In genomic region chr16:27366687-27367462, GRCh38 we compare ENCODE assay signal across 8 cellular contexts. TPM values are rescaled to one million over a fixed set of nuclear protein-coding genes. Genes with fewer than 3 reads are reported as not detected.
DNase-seq lines count a peak whose midpoint lies in the region; ATAC-seq and TF ChIP-seq lines count a peak whose summit lies in the region.

No MANE protein-coding gene starts in this region.

- H3K9ac ChIP-seq in DND-41 (ENCODE audit: low read depth, low read length), result peak overlapping the region; percentile 64
- no peak overlapping the region for H3K9ac ChIP-seq in liver (ENCODE audit: low read depth in 1 of 2, low read length in 2 of 2)

- CTCF ChIA-PET in activated CD8-positive, alpha-beta memory T cell treated with anti-CD3 and anti-CD28 coated beads, Interleukin-2, amount 10 ng/mL, durations not matched to agents 7 days and 5 days (lab: Charles Lee), result interaction anchor here (0.9 to 5.7 kb wide), 40 partner anchors 10 to 215 kb away, joined by 3 to 104 read pairs (median 6); partner anchors contain the start of genes IL21R and KDM8

- H3K27me3 ChIP-seq in DND-41 (ENCODE audit: insufficient read depth, low read length, poor library complexity) (no peaks in the 10 kb centered on the region), liver (ENCODE audit: control insufficient read depth in 4 of 4, insufficient read depth in 4 of 4, low read length in 3 of 4) (no peaks in the 10 kb centered on the region), psoas muscle (ENCODE audit: insufficient read depth in 3 of 3, low read length in 2 of 3) (peaks cover 0 to 4% (median 0%) of the 10 kb centered on the region in 3 donors)

- H3K36me3 Mint-ChIP-seq in activated CD8-positive, alpha-beta memory T cell treated with anti-CD3 and anti-CD28 coated beads, Interleukin-2, amount 10 ng/mL, durations not matched to agents 7 days and 5 days, result peaks cover 48% of the 10 kb centered on the region

- intact Hi-C loops in psoas muscle (cut with DNase I), result loop anchor here (5.0 kb wide), 2 partner anchors 190 to 210 kb away; no protein-coding TSS in a partner anchor

- peak; percentile 25 for DNase-seq in DND-41
- peak; percentile 60 for DNase-seq in activated CD8-positive, alpha-beta memory T cell treated with anti-CD3 and anti-CD28 coated beads, Interleukin-2, amount 10 ng/mL, durations not matched to agents 7 days and 5 days
- no peak for DNase-seq in psoas muscle
- DNase-seq in MV-4-11 (lab: John Stamatoyannopoulos, UW), result no peak
- DNase-seq in HK-2 (ENCODE audit: unreplicated experiment), result no peak
- DNase-seq in KBM-7, result no peak

- peaks cover 36% of the 10 kb centered on the region for H3K4me1 Mint-ChIP-seq in activated CD8-positive, alpha-beta memory T cell treated with anti-CD3 and anti-CD28 coated beads, Interleukin-2, amount 10 ng/mL, durations not matched to agents 7 days and 5 days

- ATAC-seq in DND-41 (ENCODE audit: insufficient read depth, low read depth), result peak; percentile 30
- peak; percentile 4 for ATAC-seq in HG02571 (IDR thresholded peaks at IDR 0.05; ENCODE audit: unreplicated experiment)
- ATAC-seq in activated CD8-positive, alpha-beta memory T cell treated with anti-CD3 and anti-CD28 coated beads, Interleukin-2, amount 10 ng/mL, durations not matched to agents 7 days and 5 days, result peak; percentile 12
- ATAC-seq in psoas muscle, result no peak

- no peaks in the 10 kb centered on the region for H3K9me3 ChIP-seq in DND-41 (ENCODE audit: insufficient read depth, low read length, severe bottlenecking)
- H3K9me3 ChIP-seq in liver (ENCODE audit: control insufficient read depth in 4 of 4, low read length in 3 of 4), result no peaks in the 10 kb centered on the region
- no peaks in the 10 kb centered on the region for H3K9me3 ChIP-seq in psoas muscle

- peak overlapping the region in 1 of 2 experiments; percentile 39; a peak in 1 of 4 replicates for H3K4me3 ChIP-seq in DND-41 (ENCODE audit: low read depth in 1 of 2, low read length in 2 of 2)
- no peak overlapping the region for H3K4me3 ChIP-seq in liver (ENCODE audit: low read depth in 1 of 3, low read length in 3 of 3)
- no peak overlapping the region for H3K4me3 ChIP-seq in psoas muscle

- peak overlapping the region; percentile 33 for H3K4me3 Mint-ChIP-seq in activated CD8-positive, alpha-beta memory T cell treated with anti-CD3 and anti-CD28 coated beads, Interleukin-2, amount 10 ng/mL, durations not matched to agents 7 days and 5 days

- peaks cover 9% of the 10 kb centered on the region for H3K9me3 Mint-ChIP-seq in activated CD8-positive, alpha-beta memory T cell treated with anti-CD3 and anti-CD28 coated beads, Interleukin-2, amount 10 ng/mL, durations not matched to agents 7 days and 5 days (ENCODE audit: low read depth)

- H3K4me1 ChIP-seq in DND-41 (ENCODE audit: insufficient read depth, low read length), result peaks cover 41% of the 10 kb centered on the region
- H3K4me1 ChIP-seq in liver (ENCODE audit: control insufficient read depth in 4 of 4, insufficient read depth in 4 of 4, low read length in 3 of 4), result peaks cover 20 to 43% (median 39%) of the 10 kb centered on the region in 4 donors
- H3K4me1 ChIP-seq in psoas muscle, result no peaks in the 10 kb centered on the region

- no peak for TF ChIP-seq RAD21 in liver (IDR thresholded peaks at IDR 0.05)

- H3K36me3 ChIP-seq in DND-41 (ENCODE audit: insufficient read depth, low read length) (peaks cover 23% of the 10 kb centered on the region), liver (ENCODE audit: control insufficient read depth in 4 of 4, insufficient read depth in 3 of 4, low read depth in 1 of 4, low read length in 3 of 4) (peaks cover 3 to 15% (median 12%) of the 10 kb centered on the region in 4 donors), psoas muscle (ENCODE audit: insufficient read depth in 1 of 2, low read depth in 1 of 2) (peaks cover 0 to 7% of the 10 kb centered on the region in 2 donors)

- TF ChIP-seq CTCF in DND-41 (IDR thresholded peaks at IDR 0.05; ENCODE audit: borderline replicate concordance, extremely low read depth, low read length, poor library complexity, severe bottlenecking) (no peak), liver (IDR thresholded peaks at IDR 0.05; ENCODE audit: low read depth, low read length, missing input control) (no peak), psoas muscle (IDR thresholded peaks at IDR 0.05) (no peak)

- H3K27me3 Mint-ChIP-seq in activated CD8-positive, alpha-beta memory T cell treated with anti-CD3 and anti-CD28 coated beads, Interleukin-2, amount 10 ng/mL, durations not matched to agents 7 days and 5 days, result no peaks in the 10 kb centered on the region

- H4K20me1 ChIP-seq in DND-41 (ENCODE audit: insufficient read depth, low read length), result no peaks in the 10 kb centered on the region

- 57% methylated on average over 14 of the region's 14 CpGs for WGBS in liver
- WGBS in psoas muscle, 3 donors, result 73 to 82% (median 75%) methylated on average over 14 of the region's 14 CpGs

- no peaks in the 10 kb centered on the region for H3K79me2 ChIP-seq in DND-41 (ENCODE audit: insufficient read depth, low read length)

- H3K27ac Mint-ChIP-seq in activated CD8-positive, alpha-beta memory T cell treated with anti-CD3 and anti-CD28 coated beads, Interleukin-2, amount 10 ng/mL, durations not matched to agents 7 days and 5 days, result peak overlapping the region; percentile 95

- peak overlapping the region; percentile 41; the same call in 1 of the 2 replicates for H2AFZ ChIP-seq in DND-41 (ENCODE audit: low read depth, low read length)

- H3K27ac ChIP-seq in DND-41 (ENCODE audit: low read length), result peak overlapping the region; percentile 95
- H3K27ac ChIP-seq in liver (ENCODE audit: low read depth in 1 of 2, low read length in 2 of 2), result peak overlapping the region; percentile 58 to 70
- no peak overlapping the region for H3K27ac ChIP-seq in psoas muscle

- H3K4me2 ChIP-seq in DND-41 (ENCODE audit: insufficient read depth, low read length), result peak overlapping the region; percentile 60

- in situ Hi-C loops in KBM-7 (cut with MboI; ENCODE audit: low pct_unique_long_range_greater_than_20kb, low sequenced_read_pairs), result no loop called here

TF ChIP-seq in liver, 16 proteins besides CTCF, POLR2A, EP300 and RAD21:
- TF ChIP-seq RXRA (IDR thresholded peaks at IDR 0.05), result no peak
- TF ChIP-seq GABPA (IDR thresholded peaks at IDR 0.05 in 1 of 2, conservative IDR thresholded peaks at IDR 0.05 in 1 of 2), result no peak
- TF ChIP-seq NR2F2 (IDR thresholded peaks at IDR 0.05), result no peak
- TF ChIP-seq JUND (IDR thresholded peaks at IDR 0.05), result no peak
- no peak for TF ChIP-seq HNF4A (conservative IDR thresholded peaks at IDR 0.05)
- no peak for TF ChIP-seq FOXA1 (IDR thresholded peaks at IDR 0.05)
- no peak for TF ChIP-seq ZBTB33 (IDR thresholded peaks at IDR 0.05)
- no peak for TF ChIP-seq EGR1 (IDR thresholded peaks at IDR 0.05; ENCODE audit: low read depth in 2 of 2)
- no peak for TF ChIP-seq ATF3 (IDR thresholded peaks at IDR 0.05)
- TF ChIP-seq FOXA2 (IDR thresholded peaks at IDR 0.05), result no peak
- no peak for TF ChIP-seq HNF4G (IDR thresholded peaks at IDR 0.05)

RNA-seq across cellular contexts. Expression of gene IL21R, which starts 35.1 kb away (rescaled TPM):
- total RNA-seq in activated CD8-positive, alpha-beta memory T cell treated with anti-CD3 and anti-CD28 coated beads, Interleukin-2, amount 10 ng/mL, durations not matched to agents 7 days and 5 days, result 10 to 100 TPM; 24.6 to 38.0 TPM
- total RNA-seq in liver, result under 1 TPM; 0.42 to 0.84 TPM
- polyA plus RNA-seq in liver, result under 1 TPM; 0.19 to 0.37 TPM
- under 1 TPM in 3 of 4 donors, not detected in 1; 0.08 to 0.15 (median 0.12) TPM for total RNA-seq in psoas muscle
- under 1 TPM in 2 of 3 donors, not detected in 1; 0.01 to 0.05 TPM for polyA plus RNA-seq in psoas muscle

RNA-seq across cellular contexts. Expression of gene IL4R, which starts 53.1 kb away (rescaled TPM):
- total RNA-seq in activated CD8-positive, alpha-beta memory T cell treated with anti-CD3 and anti-CD28 coated beads, Interleukin-2, amount 10 ng/mL, durations not matched to agents 7 days and 5 days, result 100 to 1,000 TPM; 155 to 190 TPM
- 10 to 100 TPM; 18.0 to 61.9 TPM for total RNA-seq in liver
- 10 to 100 TPM; 15.5 to 41.8 TPM for polyA plus RNA-seq in liver
- total RNA-seq in psoas muscle, result 1 to 10 TPM; 5.8 to 9.6 (median 8.1) TPM
- polyA plus RNA-seq in psoas muscle, result 1 to 10 TPM; 2.1 to 6.5 (median 4.5) TPM

Comparison
In these comparisons a context has a peak if more than half of its experiments do, and no peak if none do; other contexts are left out.
1. ATAC-seq: peak in DND-41 (single experiment), HG02571 (single experiment) and activated CD8-positive, alpha-beta memory T cell treated with anti-CD3 and anti-CD28 coated beads, Interleukin-2, amount 10 ng/mL, durations not matched to agents 7 days and 5 days (single experiment); none in psoas muscle (0 of 4).
2. DNase-seq: peak in DND-41 (single experiment) and activated CD8-positive, alpha-beta memory T cell treated with anti-CD3 and anti-CD28 coated beads, Interleukin-2, amount 10 ng/mL, durations not matched to agents 7 days and 5 days (single experiment); none in psoas muscle (0 of 2), MV-4-11 (single experiment), HK-2 (single experiment) and KBM-7 (single experiment).
3. RNA of gene IL21R, which starts 35.1 kb away (total RNA-seq): 24.6 to 38.0 TPM in activated CD8-positive, alpha-beta memory T cell treated with anti-CD3 and anti-CD28 coated beads, Interleukin-2, amount 10 ng/mL, durations not matched to agents 7 days and 5 days; 0.42 to 0.84 TPM in liver and 0.08 to 0.15 TPM in psoas muscle; every median in the first group is over 10 times any median in the second.